In the genomic region with DNA sequence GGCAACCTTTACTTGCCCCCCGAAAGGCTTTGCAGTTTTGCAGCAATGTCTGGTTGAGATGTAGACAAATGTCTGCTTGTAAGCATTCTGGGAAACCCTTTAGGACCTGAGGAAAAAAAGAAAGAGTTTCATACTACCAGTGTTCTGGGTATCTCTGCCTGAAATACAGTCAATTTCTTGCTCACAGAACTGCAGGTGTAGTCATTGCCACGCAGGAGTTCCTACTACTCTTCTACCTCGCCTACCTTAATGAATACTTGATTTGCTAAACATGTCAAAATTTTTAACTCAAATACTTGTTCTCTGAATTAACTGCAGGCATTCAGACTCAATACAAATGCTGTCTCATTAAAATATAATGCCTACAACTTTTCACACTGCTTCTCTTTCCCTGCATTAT, we compare ENCODE assay signal across 27 cellular contexts.
"Had no signal": no experiment of that assay in that cellular context is flagged by ENCODE, and none has a peak within 500 bp of the region (broad histone marks: within the 10 kb centered on the region; RNA-seq: fewer than 3 reads in every experiment).

No MANE protein-coding gene starts in this region.

- DNase-seq: activated effector memory CD4-positive, alpha-beta T cell treated with anti-CD3 and anti-CD28 coated beads, Interleukin-2, amount 50 U/mL, for 16 hours; activated effector memory CD4-positive, alpha-beta T cell treated with Interleukin-2 at 50 U/mL for 16 hours; activated gamma-delta T cell; activated gamma-delta T cell treated with Interleukin-2 at 50 U/mL for 16 hours; activated naive CD4-positive, alpha-beta T cell; activated naive CD4-positive, alpha-beta T cell treated with anti-CD3 and anti-CD28 coated beads for 36 hours; activated naive CD4-positive, alpha-beta T cell treated with anti-CD3 and anti-CD28 coated beads, Interleukin-2, amount 10 ng/mL, durations not matched to agents 7 days and 5 days; activated naive CD4-positive, alpha-beta T cell treated with anti-CD3 and anti-CD28 coated beads, Interleukin-2, amount 50 U/mL, for 16 hours; activated naive CD4-positive, alpha-beta T cell treated with Interleukin-2 at 50 U/mL for 16 hours; activated naive CD8-positive, alpha-beta T cell treated with anti-CD3 and anti-CD28 coated beads for 36 hours; activated naive CD8-positive, alpha-beta T cell treated with anti-CD3 and anti-CD28 coated beads, Interleukin-2, amount 10 ng/mL, durations not matched to agents 7 days and 5 days; activated naive CD8-positive, alpha-beta T cell treated with anti-CD3 and anti-CD28 coated beads, Interleukin-2, amount 50 U/mL, for 24 hours; activated T-cell treated with anti-CD3 and anti-CD28 coated beads, Interleukin-2, amount 50 U/mL, for 1 hour; activated T-cell treated with anti-CD3 and anti-CD28 coated beads, Interleukin-2, amount 50 U/mL, for 24 hours; activated T-cell treated with anti-CD3 and anti-CD28 coated beads, Interleukin-2, amount 50 U/mL, for 4 hours; activated T-cell treated with anti-CD3 and anti-CD28 coated beads, Interleukin-2, amount 50 U/mL, for 48 hours; activated T-cell treated with anti-CD3 and anti-CD28 coated beads, Interleukin-2, amount 50 U/mL, for 72 hours; adrenal gland; amniotic stem cell; amygdala; aorta; body of pancreas; brain microvascular endothelial cell; central memory CD4-positive, alpha-beta T cell; cerebellar nuclear complex had no signal

- ATAC-seq: activated naive CD4-positive, alpha-beta T cell treated with anti-CD3 and anti-CD28 coated beads, Interleukin-2, amount 50 U/mL, for 72 hours; activated naive CD8-positive, alpha-beta T cell treated with anti-CD3 and anti-CD28 coated beads, Interleukin-2, amount 50 U/mL, for 24 hours; activated T-cell treated with anti-CD3 and anti-CD28 coated beads, Interleukin-2, amount 50 U/mL, for 4 hours; activated T-cell treated with anti-CD3 and anti-CD28 coated beads, Interleukin-2, amount 50 U/mL, for 72 hours; activated T-helper 17 cell treated with anti-CD3 and anti-CD28 coated beads, Interleukin-2, amount 50 U/mL, for 72 hours; body of pancreas had no signal
